Comparison of ENCODE assay signal across 20 cellular contexts in genomic region chr3:4950948-4951347, GRCh38. TPM values are rescaled to one million over a fixed set of nuclear protein-coding genes. Genes with fewer than 3 reads are reported as not detected.
A peak's percentile ranks its signal among the peaks of the same experiment; 100 is the strongest.
DNase-seq lines count a peak whose midpoint lies in the region; ATAC-seq, FAIRE-seq and TF ChIP-seq lines count a peak whose summit lies in the region.
"Had no signal": no experiment of that assay in that cellular context is flagged by ENCODE, and none has a peak within 500 bp of the region (broad histone marks: within the 10 kb centered on the region; RNA-seq: fewer than 3 reads in every experiment).

No MANE protein-coding gene starts in this region.

- DNase-seq in HepG2 (ENCODE audit: low spot score) (peak; percentile 33), right lobe of liver (no peak), NCI-H748 treated with DMSO at 0.1 percent for 48 hours (lab: John Stamatoyannopoulos, UW) (peak; percentile 80), K562 (ENCODE audit: extremely low read depth in 1 of 4, low spot score in 3 of 4) (no peak), middle frontal gyrus (ENCODE audit: extremely low spot score, low spot score) (no peak), mucosa of descending colon (no peak)
- DNase-seq in stimulated activated CD4-positive, alpha-beta T cell treated with anti-CD3 and anti-CD28 coated beads, Interleukin-4, amount 100 ng/mL, for 1 hour, result no peak
- DNase-seq: 8988T, DND-41, NCI-H1092 treated with DMSO at 0.1 percent for 48 hours, NCI-H1436 treated with DMSO at 0.1 percent for 48 hours, NCI-H1930, NCI-H226, NCI-H510A treated with DMSO at 0.1 percent for 48 hours had no signal

- TF ChIP-seq CTCF in HepG2 (CRISPR knock-in tag; IDR thresholded peaks at IDR 0.05) (no peak), right lobe of liver (IDR thresholded peaks at IDR 0.05) (no peak), K562 (IDR thresholded peaks at IDR 0.05 in 2 of 3, conservative IDR thresholded peaks at IDR 0.05 in 1 of 3; ENCODE audit: insufficient read depth in 2 of 3, low read depth in 1 of 3, low read length in 3 of 3) (no peak), mucosa of descending colon (IDR thresholded peaks at IDR 0.05) (no peak)

- H3K36me3 ChIP-seq in HepG2 (replicated peaks in 1 of 2; ENCODE audit: control insufficient read depth in 1 of 2, insufficient read depth in 2 of 2, low read length in 2 of 2) (no peaks in the 10 kb centered on the region), right lobe of liver (no peaks in the 10 kb centered on the region), K562 (ENCODE audit: control insufficient read depth, insufficient read depth, low read length) (no peaks in the 10 kb centered on the region), mucosa of descending colon (ENCODE audit: low read depth) (no peaks in the 10 kb centered on the region)
- H3K36me3 ChIP-seq: HAP-1, SJSA1 had no signal

- peak overlapping the region in 2 of 3 experiments; percentile 16 to 36; a peak in 2 of 6 replicates for H3K4me3 ChIP-seq in HepG2 (replicated peaks in 1 of 3; ENCODE audit: insufficient read depth in 1 of 3, low read depth in 2 of 3, low read length in 3 of 3)
- H3K4me3 ChIP-seq in right lobe of liver, result no peak overlapping the region
- H3K4me3 ChIP-seq in K562, result no peak overlapping the region
- H3K4me3 ChIP-seq in mucosa of descending colon, result no peak overlapping the region
- H3K4me3 ChIP-seq: GM12878, GM23338, HAP-1, SJSA1 had no signal

- H3K4me2 ChIP-seq in HepG2 (ENCODE audit: low read depth, low read length) (peak overlapping the region; percentile 59), K562 (ENCODE audit: insufficient read depth, low read length) (no peak overlapping the region)
- H3K4me2 ChIP-seq: GM23338 had no signal

- H4K20me1 ChIP-seq in HepG2 (ENCODE audit: insufficient read depth, low read length), result no peaks in the 10 kb centered on the region
- no peaks in the 10 kb centered on the region for H4K20me1 ChIP-seq in K562 (replicated peaks; ENCODE audit: control insufficient read depth, insufficient read depth, low read length)

- WGBS in HepG2 (ENCODE audit: low lambda C conversion rate), result 2% methylated on average over 8 of the region's 8 CpGs
- 82% methylated on average over 8 of the region's 8 CpGs for WGBS in right lobe of liver (ENCODE audit: insufficient coverage, low coverage, low lambda C conversion rate, missing lambda C conversion rate)
- 33% methylated on average over 6 of the region's 8 CpGs for WGBS in K562 (ENCODE audit: insufficient coverage, low coverage, missing lambda C conversion rate)

- H3K4me1 ChIP-seq in HepG2 (ENCODE audit: insufficient read depth, low read length) (peaks cover 48% of the 10 kb centered on the region), right lobe of liver (no peaks in the 10 kb centered on the region), K562 (replicated peaks in 1 of 2; ENCODE audit: control insufficient read depth in 2 of 2, insufficient read depth in 2 of 2, low read length in 2 of 2) (no peaks in the 10 kb centered on the region), mucosa of descending colon (ENCODE audit: low read depth) (no peaks in the 10 kb centered on the region)
- H3K4me1 ChIP-seq: HAP-1, SJSA1 had no signal

- CTCF ChIA-PET in HepG2 (lab: Yijun Ruan, JAX; ENCODE audit: low intra/inter-chr PET ratio, low total read pairs), result no interaction called here
- CTCF ChIA-PET in K562 (lab: Yijun Ruan, JAX; ENCODE audit: low intra/inter-chr PET ratio), result no interaction called here

- H3K27ac ChIP-seq in HepG2 (ENCODE audit: extremely low read length, insufficient read depth, low read length) (no peak overlapping the region), right lobe of liver (no peak overlapping the region), K562 (ENCODE audit: extremely low read depth, low read depth, low read length) (no peak overlapping the region)
- H3K27ac ChIP-seq: C4-2B, SJSA1 had no signal

- no peaks in the 10 kb centered on the region for H3K9me1 ChIP-seq in K562 (ENCODE audit: control insufficient read depth, insufficient read depth, low read length)

- ATAC-seq in HepG2, result peak; percentile 56
- ATAC-seq in right lobe of liver, result no peak
- ATAC-seq in K562, result no peak
- ATAC-seq in HG03442 (IDR thresholded peaks at IDR 0.05; ENCODE audit: unreplicated experiment), result no peak
- no peak for ATAC-seq in mucosa of descending colon
- ATAC-seq: GM12878, GM23338 had no signal

- no peak overlapping the region for H3K9ac ChIP-seq in HepG2 (ENCODE audit: insufficient read depth, low read depth, low read length)
- 0 out of 4 replicates have a peak overlapping the region, but pooled peaks of 1 of the 2 experiments have one; percentile 2 for H3K9ac ChIP-seq in K562 (ENCODE audit: insufficient read depth in 1 of 2, low read depth in 2 of 2, low read length in 2 of 2)

- H3K27me3 ChIP-seq in HepG2 (ENCODE audit: control insufficient read depth in 1 of 2, insufficient read depth in 2 of 2, low read length in 2 of 2), result no peaks in the 10 kb centered on the region
- no peaks in the 10 kb centered on the region for H3K27me3 ChIP-seq in right lobe of liver
- H3K27me3 ChIP-seq in K562 (ENCODE audit: control insufficient read depth in 2 of 2, insufficient read depth in 2 of 2, low read length in 2 of 2), result no peaks in the 10 kb centered on the region
- H3K27me3 ChIP-seq: SJSA1 had no signal

- H2AFZ ChIP-seq in HepG2 (ENCODE audit: low read length) (peak overlapping the region; percentile 42), K562 (ENCODE audit: low read depth, low read length) (peak overlapping the region; percentile 77)
- H2AFZ ChIP-seq: GM23338 had no signal

- TF ChIP-seq RAD21 in HepG2 (CRISPR knock-in tag; IDR thresholded peaks at IDR 0.05), result no peak
- no peak for TF ChIP-seq RAD21 in K562 (CRISPR knock-in tag; conservative IDR thresholded peaks at IDR 0.05 in 1 of 2, IDR thresholded peaks at IDR 0.05 in 1 of 2)

- in situ Hi-C loops in HepG2 (cut with HindIII; ENCODE audit: extremely low pct_ligation_motif_present, low pct_unique_long_range_greater_than_20kb), result no loop called here
- in situ Hi-C loops in K562 (cut with MboI), result no loop called here

- intact Hi-C loops in HepG2 (cut with micrococcal nuclease; ENCODE audit: unreplicated experiment), result no loop called here
- intact Hi-C loops in right lobe of liver (cut with DNase I), result no loop called here
- intact Hi-C loops in K562 (cut with micrococcal nuclease), result no loop called here
- intact Hi-C loops in mucosa of descending colon (cut with DNase I, micrococcal nuclease), result no loop called here

- TF ChIP-seq EP300 in HepG2 (IDR thresholded peaks at IDR 0.05; ENCODE audit: low read depth in 2 of 2, low read length in 2 of 2) (peak in 1 of 2 experiments; percentile 67; a peak in 1 of 4 replicates), HepG2 (CRISPR knock-in tag; IDR thresholded peaks at IDR 0.05; ENCODE audit: borderline replicate concordance) (no peak), K562 (IDR thresholded peaks at IDR 0.05; ENCODE audit: low read length) (no peak)

- H3K79me2 ChIP-seq in HepG2 (ENCODE audit: insufficient read depth, low read length) (no peaks in the 10 kb centered on the region), K562 (ENCODE audit: control insufficient read depth, insufficient read depth, low read length) (no peaks in the 10 kb centered on the region)

- POLR2A ChIA-PET in HepG2 (lab: Yijun Ruan, JAX) (no interaction called here), K562 (lab: Yijun Ruan, JAX) (interaction anchor here (0.7 kb wide), 1 partner anchor 459 kb away, joined by 3 read pairs; no protein-coding TSS in a partner anchor)

- no TSS peak for BruUV-seq in HepG2 (replicated peaks; lab: Mats Ljungman, UMichigan)
- no TSS peak for BruUV-seq in K562 (replicated peaks; lab: Mats Ljungman, UMichigan)

- H3K9me3 ChIP-seq in HepG2 (ENCODE audit: low read length) (no peaks in the 10 kb centered on the region), right lobe of liver (no peaks in the 10 kb centered on the region), K562 (replicated peaks; ENCODE audit: control insufficient read depth, insufficient read depth, low read depth, low read length) (no peaks in the 10 kb centered on the region), mucosa of descending colon (no peaks in the 10 kb centered on the region)
- H3K9me3 ChIP-seq: HAP-1, SJSA1 had no signal

- FAIRE-seq in HepG2 (lab: Jason Lieb, UNC) (no peak), K562 (lab: Jason Lieb, UNC) (no peak)
- FAIRE-seq: GM12878 had no signal

- TF ChIP-seq POLR2A in HepG2 (IDR thresholded peaks at IDR 0.05; ENCODE audit: insufficient read depth in 1 of 2, low read depth in 2 of 2, low read length in 2 of 2) (no peak), right lobe of liver (IDR thresholded peaks at IDR 0.05) (no peak), K562 (conservative IDR thresholded peaks at IDR 0.05) (no peak)

RNA-seq across cellular contexts. Expression of gene BHLHE40, which starts 28.3 kb away (rescaled TPM):
- 1.8 and 2.6 TPM in 2 replicates for total RNA-seq in HepG2 (2016; rRNA removed; fragmentation: Illumina TruSeq; extraction: Trizol)
- total RNA-seq in HepG2 (2016; cell fraction: cytosol; rRNA removed; fragmentation: Illumina TruSeq; extraction: Trizol; ENCODE audit: low read depth), result 0.44 and 0.61 TPM in 2 replicates
- 2.3 and 2.7 TPM in 2 replicates for total RNA-seq in HepG2 (2016; cell fraction: insoluble cytoplasmic fraction; rRNA removed; fragmentation: Illumina TruSeq; extraction: Trizol)
- total RNA-seq in HepG2 (2016; cell fraction: membrane; rRNA removed; fragmentation: Illumina TruSeq; extraction: Trizol), result 1.5 TPM in 2 replicates
- 3.0 and 4.3 TPM in 2 replicates for total RNA-seq in HepG2 (2016; cell fraction: nucleus; rRNA removed; fragmentation: Illumina TruSeq; extraction: Trizol)
- polyA plus RNA-seq in HepG2 (2011; rRNA removed), result 51.0 and 60.0 TPM in 2 replicates
- 29.3 and 36.0 TPM in 2 replicates for polyA plus RNA-seq in HepG2 (2011; cell fraction: cytosol; rRNA removed)
- 35.5 and 51.8 TPM in 2 replicates for polyA plus RNA-seq in HepG2 (2011; cell fraction: nucleus; rRNA removed)
- 145 and 159 TPM in 2 replicates for polyA plus RNA-seq in HepG2 (2012)
- polyA plus RNA-seq in HepG2 (2016; cell fraction: cytosol; fragmentation: Illumina TruSeq; extraction: Trizol; ENCODE audit: low read depth), result 0.21 and 0.42 TPM in 2 replicates
- 3.5 and 4.1 TPM in 2 replicates for polyA plus RNA-seq in HepG2 (2016; cell fraction: insoluble cytoplasmic fraction; fragmentation: Illumina TruSeq; extraction: Trizol; ENCODE audit: low read depth)
- 0.93 and 1.1 TPM in 2 replicates for polyA plus RNA-seq in HepG2 (2016; cell fraction: membrane; fragmentation: Illumina TruSeq; extraction: Trizol; ENCODE audit: low read depth)
- polyA plus RNA-seq in HepG2 (2016; cell fraction: nucleus; fragmentation: Illumina TruSeq; extraction: Trizol; ENCODE audit: insufficient read depth, low read depth), result 5.9 and 7.0 TPM in 2 replicates
- polyA minus RNA-seq in HepG2 (2011; rRNA and poly(A)+ RNA removed; ENCODE audit: low replicate concordance), result 17.6 and 68.5 TPM in 2 replicates
- polyA minus RNA-seq in HepG2 (2011; cell fraction: cytosol; rRNA and poly(A)+ RNA removed), result 59.1 and 63.2 TPM in 2 replicates
- 23.0 and 31.6 TPM in 2 replicates for polyA minus RNA-seq in HepG2 (2011; cell fraction: nucleus; rRNA and poly(A)+ RNA removed)
- 100 to 1,000 TPM in 1 of 6 experiments, 10 to 100 TPM in 5; 19.0 to 170 (median 57.7) TPM for total RNA-seq in right lobe of liver
- total RNA-seq in K562 (2011; cell fraction: chromatin; rRNA removed; ENCODE audit: low replicate concordance), result 81.5 and 114 TPM in 2 replicates
- total RNA-seq in K562 (2011; cell fraction: nucleolus; rRNA removed), result 100 and 103 TPM in 2 replicates
- total RNA-seq in K562 (2011; cell fraction: nucleoplasm; rRNA removed), result 92.4 and 99.8 TPM in 2 replicates
- 38.7 and 44.5 TPM in 2 replicates for total RNA-seq in K562 (2014; rRNA removed)
- 19.4 and 20.6 TPM in 2 replicates for total RNA-seq in K562 (2014; rRNA removed; fragmentation: Illumina TruSeq; extraction: Trizol)
- total RNA-seq in K562 (2015; rRNA removed; fragmentation: Illumina TruSeq; extraction: Trizol), result 27.7 and 27.8 TPM in 2 replicates
- 47.5 and 51.8 TPM in 2 replicates for total RNA-seq in K562 (2021)
- polyA plus RNA-seq in K562 (2011; rRNA removed), result 83.9 and 105 TPM in 2 replicates
- polyA plus RNA-seq in K562 (2011; cell fraction: cytosol; rRNA removed), result 72.3 and 73.7 TPM in 2 replicates
- 144 and 202 TPM in 2 replicates for polyA plus RNA-seq in K562 (2011; cell fraction: nucleus; rRNA removed)
- 98.8 and 122 TPM in 2 replicates for polyA plus RNA-seq in K562 (2012)
- polyA plus RNA-seq in K562 (2014; fragmentation: Illumina TruSeq; extraction: Trizol), result 49.6 and 57.8 TPM in 2 replicates
- 10 to 100 TPM; 12.0 to 24.3 TPM for polyA plus RNA-seq in K562 (2014; fragmentation: Nextera tagmentation; extraction: Ambion mirVana)
- 30.9 and 31.4 TPM in 2 replicates for polyA plus RNA-seq in K562 (2014; rRNA removed)
- 76.2 and 78.0 TPM in 2 replicates for polyA minus RNA-seq in K562 (2011; rRNA and poly(A)+ RNA removed)
- 70.7 and 90.6 TPM in 2 replicates for polyA minus RNA-seq in K562 (2011; cell fraction: cytosol; rRNA and poly(A)+ RNA removed)
- 122 and 139 TPM in 2 replicates for polyA minus RNA-seq in K562 (2011; cell fraction: nucleus; rRNA and poly(A)+ RNA removed)
- 10 to 100 TPM; 40.2 to 45.5 (median 42.9) TPM for total RNA-seq in mucosa of descending colon

Comparison
In these comparisons a context has a peak if more than half of its experiments do, and no peak if none do; other contexts are left out.
1. DNase-seq: peak in HepG2 (single experiment) and NCI-H748 treated with DMSO at 0.1 percent for 48 hours (single experiment); none in right lobe of liver (0 of 3), K562 (0 of 4), middle frontal gyrus (single experiment), stimulated activated CD4-positive, alpha-beta T cell treated with anti-CD3 and anti-CD28 coated beads, Interleukin-4, amount 100 ng/mL, for 1 hour (single experiment) and mucosa of descending colon (0 of 3).
2. H3K4me3 ChIP-seq: peak in HepG2 (2 of 3); none in right lobe of liver (0 of 3), K562 (single experiment) and mucosa of descending colon (single experiment).
3. Of the 241 proteins assayed by ChIP-seq in both HepG2 and K562: peak only in HepG2: ETV5, MED1, TCF7 and ZNF24; only in K562: none; in both: none; in neither: 235; mixed calls (peak in some experiments, not most) for 2.